In the genomic region with DNA sequence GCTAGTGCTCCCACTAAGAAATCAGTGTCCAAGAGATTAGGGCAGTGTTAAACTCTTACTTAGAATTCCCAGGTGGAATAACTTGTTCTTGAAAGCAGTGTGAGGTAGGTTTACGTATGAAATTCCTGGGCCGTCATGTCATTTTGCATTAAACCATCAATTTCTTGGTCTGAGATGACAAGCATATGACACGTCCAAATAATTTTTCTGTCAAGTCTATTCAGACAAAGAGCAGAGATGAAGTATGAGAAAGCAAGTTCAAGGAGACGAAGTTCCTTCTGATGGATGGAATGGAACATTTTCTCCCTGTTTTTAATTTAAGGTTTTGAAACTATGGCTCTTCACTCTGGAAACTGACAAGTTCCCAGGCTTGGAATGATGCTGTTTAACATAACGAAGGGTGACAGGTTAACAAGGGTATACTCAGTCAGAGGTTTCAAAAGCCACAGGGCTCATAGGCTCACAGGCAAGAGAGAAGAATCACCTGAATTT, we compare ENCODE assay signal across 21 cellular contexts.
"Had no signal": no experiment of that assay in that cellular context is flagged by ENCODE, and none has a peak within 500 bp of the region (broad histone marks: within the 10 kb centered on the region; RNA-seq: fewer than 3 reads in every experiment).

No MANE protein-coding gene starts in this region.

- H3K4me3 ChIP-seq: coronary artery, dorsolateral prefrontal cortex, esophagus squamous epithelium, gastrocnemius medialis, heart right ventricle, left lung, lower lobe of right lung, mucosa of descending colon had no signal

- H3K27ac Mint-ChIP-seq: mesothelial cell of epicardium, naive B cell had no signal

- H3K27me3 ChIP-seq: dorsolateral prefrontal cortex, esophagus squamous epithelium, gastrocnemius medialis, heart right ventricle, left lung had no signal

- H3K36me3 ChIP-seq: esophagus squamous epithelium, gastrocnemius medialis, heart right ventricle, left lung, lower lobe of right lung had no signal

- H3K36me3 Mint-ChIP-seq: mesothelial cell of epicardium, naive B cell had no signal

- H3K4me1 Mint-ChIP-seq: naive B cell had no signal

- DNase-seq: dermis blood vessel endothelial cell; dorsolateral prefrontal cortex; effector CD4-positive, alpha-beta T cell; effector memory CD4-positive, alpha-beta T cell; esophagus squamous epithelium; foreskin fibroblast; foreskin melanocyte; gastrocnemius medialis; glutamatergic neuron; head of caudate nucleus; heart right ventricle; hippocampal formation; left cardiac atrium; left lung; left ventricle myocardium superior; lower lobe of right lung; mesenchymal stem cell; mucosa of descending colon; naive B cell had no signal

- H3K4me1 ChIP-seq: esophagus squamous epithelium, gastrocnemius medialis, heart right ventricle, left lung, lower lobe of right lung had no signal

- H3K4me3 Mint-ChIP-seq: mesothelial cell of epicardium, naive B cell had no signal

- H3K27ac ChIP-seq: coronary artery, dorsolateral prefrontal cortex, esophagus squamous epithelium, gastrocnemius medialis, heart right ventricle, left lung, lower lobe of right lung had no signal

- H3K9me3 ChIP-seq: esophagus squamous epithelium, gastrocnemius medialis, heart right ventricle, left lung, lower lobe of right lung, mucosa of descending colon had no signal

- ATAC-seq: gastrocnemius medialis, heart right ventricle, left cardiac atrium, left lung, left ventricle myocardium superior, lower lobe of right lung, mucosa of descending colon had no signal
